In the genomic region with DNA sequence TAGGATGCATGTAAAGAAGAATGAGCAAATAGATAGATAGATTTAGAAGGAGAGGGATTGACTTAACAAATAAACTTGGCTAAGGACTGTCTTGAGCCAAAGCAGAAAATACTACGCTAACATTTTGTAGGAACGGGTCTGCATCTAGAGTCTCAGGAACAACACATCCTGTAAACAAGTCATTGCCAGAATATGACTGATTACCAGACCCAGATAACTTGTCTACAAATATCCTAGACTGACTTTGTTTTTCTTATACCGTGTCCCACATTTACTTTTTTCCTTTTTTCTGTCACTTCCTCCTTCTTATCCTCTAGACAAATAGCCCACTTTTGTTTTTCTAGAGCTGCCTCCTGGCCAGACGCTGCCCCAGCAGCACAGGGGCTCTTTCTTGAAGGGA, we compare ENCODE assay signal across 19 cellular contexts.
"Had no signal": no experiment of that assay in that cellular context is flagged by ENCODE, and none has a peak within 500 bp of the region (broad histone marks: within the 10 kb centered on the region; RNA-seq: fewer than 3 reads in every experiment).

No MANE protein-coding gene starts in this region.

- H3K27ac ChIP-seq: breast epithelium, esophagus muscularis mucosa, hepatocyte, neutrophil, pancreas had no signal

- H3K79me2 ChIP-seq: hepatocyte had no signal

- H2AFZ ChIP-seq: hepatocyte had no signal

- H3K4me1 Mint-ChIP-seq: activated naive CD8-positive, alpha-beta T cell treated with anti-CD3 and anti-CD28 coated beads, Interleukin-2, amount 50 U/mL, for 24 hours; stimulated activated effector memory CD8-positive, alpha-beta T cell treated with anti-CD3 and anti-CD28 coated beads, Interleukin-12 subunit alpha, Interleukin-12 subunit beta, amount 100 ng/mL, for 72 hours had no signal

- H3K4me3 Mint-ChIP-seq: activated naive CD4-positive, alpha-beta T cell treated with anti-CD3 and anti-CD28 coated beads for 36 hours; activated naive CD8-positive, alpha-beta T cell treated with anti-CD3 and anti-CD28 coated beads, Interleukin-2, amount 50 U/mL, for 24 hours; activated T-cell treated with anti-CD3 and anti-CD28 coated beads, Interleukin-2, amount 50 U/mL, for 4 hours; stimulated activated effector memory CD8-positive, alpha-beta T cell treated with anti-CD3 and anti-CD28 coated beads, Interleukin-12 subunit alpha, Interleukin-12 subunit beta, amount 100 ng/mL, for 72 hours; T-helper 1 cell treated with Interleukin-12 subunit alpha and Interleukin-12 subunit beta and Interleukin-4 antibody, amounts not matched to agents 30 μg/mL and 1 μg/mL, for 36 hours had no signal

- H3K9me3 ChIP-seq: breast epithelium, esophagus muscularis mucosa, neutrophil, pancreas had no signal

- H3K36me3 ChIP-seq: breast epithelium, esophagus muscularis mucosa, neutrophil, pancreas had no signal

- ATAC-seq: activated naive CD8-positive, alpha-beta T cell treated with anti-CD3 and anti-CD28 coated beads, Interleukin-2, amount 50 U/mL, for 24 hours; activated T-cell treated with anti-CD3 and anti-CD28 coated beads, Interleukin-2, amount 50 U/mL, for 4 hours; pancreas; sciatic nerve; stimulated activated effector memory CD8-positive, alpha-beta T cell treated with anti-CD3 and anti-CD28 coated beads, Interleukin-12 subunit alpha, Interleukin-12 subunit beta, amount 100 ng/mL, for 72 hours had no signal

- H3K36me3 Mint-ChIP-seq: stimulated activated effector memory CD8-positive, alpha-beta T cell treated with anti-CD3 and anti-CD28 coated beads, Interleukin-12 subunit alpha, Interleukin-12 subunit beta, amount 100 ng/mL, for 72 hours had no signal

- H3K4me3 ChIP-seq: breast epithelium, esophagus muscularis mucosa, hepatocyte, lung, pancreas had no signal

- H3K27me3 Mint-ChIP-seq: activated naive CD8-positive, alpha-beta T cell treated with anti-CD3 and anti-CD28 coated beads, Interleukin-2, amount 50 U/mL, for 24 hours had no signal

- H3K4me1 ChIP-seq: esophagus muscularis mucosa had no signal

- H3K9me3 Mint-ChIP-seq: activated naive CD4-positive, alpha-beta T cell treated with anti-CD3 and anti-CD28 coated beads for 36 hours; activated naive CD8-positive, alpha-beta T cell treated with anti-CD3 and anti-CD28 coated beads, Interleukin-2, amount 50 U/mL, for 24 hours; activated T-cell treated with anti-CD3 and anti-CD28 coated beads, Interleukin-2, amount 50 U/mL, for 4 hours; T-helper 1 cell treated with Interleukin-12 subunit alpha and Interleukin-12 subunit beta and Interleukin-4 antibody, amounts not matched to agents 30 μg/mL and 1 μg/mL, for 36 hours had no signal

- H3K27me3 ChIP-seq: breast epithelium, esophagus muscularis mucosa, hepatocyte, neutrophil, pancreas had no signal

- H3K4me2 ChIP-seq: hepatocyte had no signal

- DNase-seq: activated CD4-positive, alpha-beta T cell treated with anti-CD3 and anti-CD28 coated beads, Interleukin-2, amount 50 U/mL, for 1 hour; activated CD4-positive, CD25-positive, alpha-beta regulatory T cell treated with anti-CD3 and anti-CD28 coated beads, Interleukin-2, amount 50 U/mL, for 72 hours; activated CD8-positive, alpha-beta memory T cell treated with anti-CD3 and anti-CD28 coated beads, Interleukin-2, amount 50 U/mL, for 4 hours; activated naive CD4-positive, alpha-beta T cell treated with anti-CD3 and anti-CD28 coated beads for 36 hours; activated naive CD8-positive, alpha-beta T cell treated with anti-CD3 and anti-CD28 coated beads, Interleukin-2, amount 50 U/mL, for 24 hours; activated T-cell treated with anti-CD3 and anti-CD28 coated beads, Interleukin-2, amount 50 U/mL, for 4 hours; anterior cingulate cortex; effector CD4-positive, alpha-beta T cell; islet precursor cell; pancreas; stimulated activated CD4-positive, alpha-beta T cell treated with anti-CD3 and anti-CD28 coated beads, Interleukin-4, amount 100 ng/mL, for 24 hours had no signal

- H3K27ac Mint-ChIP-seq: activated naive CD4-positive, alpha-beta T cell treated with anti-CD3 and anti-CD28 coated beads for 36 hours; activated naive CD8-positive, alpha-beta T cell treated with anti-CD3 and anti-CD28 coated beads, Interleukin-2, amount 50 U/mL, for 24 hours; stimulated activated effector memory CD8-positive, alpha-beta T cell treated with anti-CD3 and anti-CD28 coated beads, Interleukin-12 subunit alpha, Interleukin-12 subunit beta, amount 100 ng/mL, for 72 hours; T-helper 1 cell treated with Interleukin-12 subunit alpha and Interleukin-12 subunit beta and Interleukin-4 antibody, amounts not matched to agents 30 μg/mL and 1 μg/mL, for 36 hours had no signal
